Comparison of ENCODE assay signal across 8 cellular contexts in the genomic region with DNA sequence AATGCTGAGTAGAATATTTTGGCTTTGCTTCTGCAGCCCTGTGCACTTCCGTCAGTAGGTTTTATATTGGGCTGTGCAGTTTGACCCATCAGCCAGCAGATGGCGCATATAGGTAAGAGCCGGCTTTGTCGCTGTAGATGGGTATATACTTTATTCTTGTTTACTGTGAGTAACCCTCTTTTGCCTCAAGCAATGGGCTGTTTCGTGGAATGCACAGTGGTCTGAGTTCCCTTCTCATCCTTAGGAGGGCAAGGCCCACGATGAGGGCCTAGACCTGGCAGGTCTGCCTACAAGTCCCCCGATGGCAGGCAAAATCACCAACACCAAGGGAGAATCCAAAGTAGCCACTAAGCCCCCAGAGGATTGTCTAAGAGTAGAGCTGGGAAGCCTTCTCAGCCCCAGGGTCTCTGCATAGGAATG.
A peak's percentile ranks its signal among the peaks of the same experiment; 100 is the strongest.
DNase-seq lines count a peak whose midpoint lies in the region; ATAC-seq, FAIRE-seq and TF ChIP-seq lines count a peak whose summit lies in the region.

No MANE protein-coding gene starts in this region.

- DNase-seq in AG09309 (ENCODE audit: low read depth) (no peak), HCEC 1CT (peak; percentile 48), bronchial epithelial cell (ENCODE audit: low read depth) (peak; percentile 69), right lobe of liver (peak; percentile 38 to 63 (median 62)), uterus (peak; percentile 22 to 43)

- peak overlapping the region; percentile 20; the same call in 1 of the 2 replicates for H2AFZ ChIP-seq in KMS-11 (ENCODE audit: low read depth)
- H2AFZ ChIP-seq in OCI-LY3 (ENCODE audit: low read depth, low read length): peak overlapping the region; percentile 74

- FAIRE-seq in bronchial epithelial cell (lab: Jason Lieb, UNC): no peak

- ATAC-seq in right lobe of liver: peak; percentile 92 to 97 (median 94)

- TF ChIP-seq CTCF in AG09309 (IDR thresholded peaks at IDR 0.05; ENCODE audit: control insufficient read depth, insufficient read depth, low read depth, low read length, missing control alignments) (peak; percentile 69), GM12872 (IDR thresholded peaks at IDR 0.05; ENCODE audit: insufficient read depth, low read depth, low read length) (peak; percentile 90), KMS-11 (conservative IDR thresholded peaks at IDR 0.05; ENCODE audit: low read depth, low read length) (peak; percentile 99), OCI-LY3 (IDR thresholded peaks at IDR 0.05; ENCODE audit: low read depth, low read length) (peak; percentile 92), bronchial epithelial cell (IDR thresholded peaks at IDR 0.05; ENCODE audit: insufficient read depth, low read length, severe bottlenecking) (peak; percentile 89), right lobe of liver (IDR thresholded peaks at IDR 0.05) (peak; percentile 85 to 93 (median 89)), uterus (IDR thresholded peaks at IDR 0.05) (peak; percentile 49 to 73 (median 53))

- no peaks in the 10 kb centered on the region for H4K20me1 ChIP-seq in KMS-11 (ENCODE audit: insufficient read depth)
- H4K20me1 ChIP-seq in OCI-LY3 (ENCODE audit: insufficient read depth, low read length): no peaks in the 10 kb centered on the region

- no peak overlapping the region for H3K4me2 ChIP-seq in KMS-11
- H3K4me2 ChIP-seq in OCI-LY3 (ENCODE audit: low read length): peak overlapping the region; percentile 53

- H3K36me3 ChIP-seq in KMS-11 (ENCODE audit: insufficient read depth): no peaks in the 10 kb centered on the region
- H3K36me3 ChIP-seq in OCI-LY3 (replicated peaks; ENCODE audit: low read depth, low read length): no peaks in the 10 kb centered on the region
- no peaks in the 10 kb centered on the region for H3K36me3 ChIP-seq in bronchial epithelial cell (ENCODE audit: control insufficient read depth, insufficient read depth, low read length)
- no peaks in the 10 kb centered on the region for H3K36me3 ChIP-seq in right lobe of liver
- no peaks in the 10 kb centered on the region for H3K36me3 ChIP-seq in uterus

- 16% methylated on average over 7 of the region's 7 CpGs for WGBS in right lobe of liver (ENCODE audit: insufficient coverage, low coverage, low lambda C conversion rate, missing lambda C conversion rate)

- H3K4me3 ChIP-seq in AG09309 (ENCODE audit: control insufficient read depth, low read depth, low read length): no peak overlapping the region
- H3K4me3 ChIP-seq in KMS-11 (IDR thresholded peaks at IDR 0.05; ENCODE audit: insufficient read depth, low read depth, low read length): no peak overlapping the region
- H3K4me3 ChIP-seq in OCI-LY3 (ENCODE audit: low read length): no peak overlapping the region
- no peak overlapping the region for H3K4me3 ChIP-seq in bronchial epithelial cell (ENCODE audit: low read depth, low read length)
- H3K4me3 ChIP-seq in right lobe of liver: no peak overlapping the region
- H3K4me3 ChIP-seq in uterus: no peak overlapping the region

- H3K79me2 ChIP-seq in KMS-11 (ENCODE audit: insufficient read depth, low read depth) (no peaks in the 10 kb centered on the region), OCI-LY3 (ENCODE audit: low read length) (no peaks in the 10 kb centered on the region)

- TF ChIP-seq POLR2A in right lobe of liver (IDR thresholded peaks at IDR 0.05) (no peak), uterus (IDR thresholded peaks at IDR 0.05) (no peak)

- H3K9ac ChIP-seq in KMS-11 (no peak overlapping the region), OCI-LY3 (ENCODE audit: low read length) (no peak overlapping the region)

- H3K9me3 ChIP-seq in OCI-LY3 (ENCODE audit: insufficient read depth, low read length): no peaks in the 10 kb centered on the region
- no peaks in the 10 kb centered on the region for H3K9me3 ChIP-seq in right lobe of liver
- H3K9me3 ChIP-seq in uterus: no peaks in the 10 kb centered on the region

- H3K27me3 ChIP-seq in KMS-11 (ENCODE audit: insufficient read depth, low read depth) (no peaks in the 10 kb centered on the region), OCI-LY3 (ENCODE audit: low read depth, low read length) (no peaks in the 10 kb centered on the region), bronchial epithelial cell (ENCODE audit: control insufficient read depth, insufficient read depth, low read length) (peaks cover 1% of the 10 kb centered on the region), right lobe of liver (no peaks in the 10 kb centered on the region), uterus (no peaks in the 10 kb centered on the region)

- intact Hi-C loops in right lobe of liver (cut with DNase I) (no loop called here), uterus (cut with DNase I; ENCODE audit: low total_unique reads) (no loop called here)

- H3K27ac ChIP-seq in KMS-11: no peak overlapping the region
- no peak overlapping the region for H3K27ac ChIP-seq in OCI-LY3 (ENCODE audit: low read length)
- H3K27ac ChIP-seq in right lobe of liver: no peak overlapping the region
- no peak overlapping the region for H3K27ac ChIP-seq in uterus

- H3K4me1 ChIP-seq in KMS-11 (ENCODE audit: low read depth, poor library complexity, severe bottlenecking) (no peaks in the 10 kb centered on the region), OCI-LY3 (ENCODE audit: low read length) (peaks cover 3% of the 10 kb centered on the region; the same call in 1 of the 2 replicates), right lobe of liver (peaks cover 0 to 16% (median 0%) of the 10 kb centered on the region in 4 donors), uterus (no peaks in the 10 kb centered on the region)
